ENCODE assay signal across 8 cellular contexts in genomic region chr2:37231251-37232130, GRCh38.
DNase-seq lines count a peak whose midpoint lies in the region; FAIRE-seq and TF ChIP-seq lines count a peak whose summit lies in the region.

Gene CEBPZ (minus strand): TSS chr2:37231596. CDS start chr2:37231567, 29 bp downstream.
Gene NDUFAF7 (plus strand): TSS chr2:37231658. CDS start chr2:37231706, 48 bp downstream.

- no peaks in the 10 kb centered on the region for H3K9me3 ChIP-seq in neuron (ENCODE audit: low read length)
- H3K9me3 ChIP-seq in subcutaneous abdominal adipose tissue (ENCODE audit: control insufficient read depth in 5 of 5, low read length in 5 of 5): no peaks in the 10 kb centered on the region

- peaks cover 19% of the 10 kb centered on the region for H3K4me1 ChIP-seq in neuron (ENCODE audit: insufficient read depth, low read length)
- peaks cover 8 to 33% (median 29%) of the 10 kb centered on the region in 5 donors for H3K4me1 ChIP-seq in subcutaneous abdominal adipose tissue (ENCODE audit: control insufficient read depth in 5 of 5, insufficient read depth in 5 of 5, low read length in 5 of 5)

- H3K27me3 ChIP-seq in neuron (ENCODE audit: insufficient read depth, low read length) (no peaks in the 10 kb centered on the region), subcutaneous abdominal adipose tissue (ENCODE audit: control insufficient read depth in 5 of 5, insufficient read depth in 4 of 5, low read length in 5 of 5) (no peaks in the 10 kb centered on the region)

- peak within 1 kb of the TSS; percentile 91 for H3K27ac ChIP-seq in subcutaneous abdominal adipose tissue (ENCODE audit: low read depth, low read length)

- peak within 1 kb of the TSS; percentile 82 for H2AFZ ChIP-seq in neuron (ENCODE audit: low read depth, low read length)

- TF ChIP-seq POLR2A in H54 (IDR thresholded peaks at IDR 0.05; ENCODE audit: low read depth, low read length): peak; percentile 82

- peak within 1 kb of the TSS; percentile 84 to 97 (median 95) for H3K9ac ChIP-seq in subcutaneous abdominal adipose tissue (ENCODE audit: low read length in 5 of 5)

- H3K4me3 ChIP-seq in neuron (ENCODE audit: low read length): peak within 1 kb of the TSS; percentile 83
- H3K4me3 ChIP-seq in subcutaneous abdominal adipose tissue (ENCODE audit: low read depth in 1 of 5, low read length in 5 of 5): peak within 1 kb of the TSS; percentile 91 to 96 (median 95)

- H3K36me3 ChIP-seq in neuron (ENCODE audit: insufficient read depth, low read length): peaks cover 19% of the 10 kb centered on the region
- peaks cover 13 to 21% (median 16%) of the 10 kb centered on the region in 5 donors for H3K36me3 ChIP-seq in subcutaneous abdominal adipose tissue (ENCODE audit: control insufficient read depth in 5 of 5, insufficient read depth in 5 of 5, low read length in 5 of 5)

- DNase-seq in ELR (ENCODE audit: low read depth) (peak; percentile 96), H54 (ENCODE audit: insufficient read length, low spot score) (peak; percentile 89), LoVo (ENCODE audit: low spot score) (peak; percentile 95), SHP77 (lab: John Stamatoyannopoulos, UW) (peak; percentile 91), foreskin melanocyte (peak; percentile 88)
- peak; percentile 96 for DNase-seq in activated effector memory CD4-positive, alpha-beta T cell treated with anti-CD3 and anti-CD28 coated beads, Interleukin-2, amount 50 U/mL, for 16 hours

- FAIRE-seq in H54 (lab: Jason Lieb, UNC): peak; percentile 71

Comparison
In these comparisons a context has a peak if more than half of its experiments do, and no peak if none do; other contexts are left out.
1. Peak in every context shown above with its lines: DNase-seq, H3K4me3 ChIP-seq and H3K27ac ChIP-seq.